8 cellular contexts compared by ENCODE assay signal in the genomic region with DNA sequence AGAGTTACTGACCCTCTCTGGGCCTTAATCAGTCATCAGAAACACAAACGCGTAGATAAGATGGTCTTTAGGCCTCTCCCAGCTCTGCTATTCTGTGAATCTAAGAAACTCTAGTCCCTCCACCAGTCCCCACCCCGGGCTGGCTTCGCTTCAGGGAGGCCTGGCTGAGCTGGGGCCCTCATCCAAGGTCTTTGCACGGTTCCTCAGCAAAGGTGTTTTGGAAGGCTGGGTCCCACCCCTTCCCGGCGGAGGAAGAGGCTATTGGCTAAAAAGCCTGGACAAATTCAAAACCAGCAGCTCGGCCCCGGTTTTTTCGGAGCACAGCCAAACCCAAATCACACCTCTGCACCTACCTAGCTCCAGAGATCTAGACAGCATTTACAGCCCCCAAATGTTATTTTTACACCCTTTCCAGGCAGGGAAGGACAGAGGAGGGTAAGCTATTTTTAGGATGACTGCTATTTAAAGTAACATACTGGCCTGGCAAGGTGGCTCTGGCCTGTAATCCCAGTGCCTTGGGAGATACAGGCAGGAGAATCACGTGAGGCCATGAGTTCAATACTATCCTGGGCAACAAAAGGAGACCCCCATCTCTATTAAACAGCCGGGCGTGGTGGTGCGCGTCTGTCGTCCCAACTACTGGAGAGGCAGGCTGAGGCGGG.
DNase-seq lines count a peak whose midpoint lies in the region; ATAC-seq and TF ChIP-seq lines count a peak whose summit lies in the region.

No MANE protein-coding gene starts in this region.

- no peak for TF ChIP-seq CTCF in WI38 (IDR thresholded peaks at IDR 0.05; ENCODE audit: low read depth, low read length)

- peak; percentile 12 for ATAC-seq in GM18909 (IDR thresholded peaks at IDR 0.05; ENCODE audit: poor library complexity, unreplicated experiment)
- ATAC-seq in HG03521 (IDR thresholded peaks at IDR 0.05; ENCODE audit: unreplicated experiment): no peak

- DNase-seq in glomerular visceral epithelial cell (ENCODE audit: extremely low spot score): peak; percentile 2
- DNase-seq in pons (ENCODE audit: low spot score): peak; percentile 42
- DNase-seq in effector CD8-positive, alpha-beta T cell (lab: John Stamatoyannopoulos, UW): no peak
- no peak for DNase-seq in GDM1 (lab: John Stamatoyannopoulos, UW)
- DNase-seq in NCI-H524 treated with DMSO at 0.1 percent for 48 hours (lab: John Stamatoyannopoulos, UW): no peak

- peak overlapping the region; percentile 63 for H3K4me3 ChIP-seq in WI38 (ENCODE audit: low read depth, low read length)

Comparison
In these comparisons a context has a peak if more than half of its experiments do, and no peak if none do; other contexts are left out.
1. DNase-seq: peak in glomerular visceral epithelial cell (single experiment) and pons (single experiment); none in effector CD8-positive, alpha-beta T cell (single experiment), GDM1 (single experiment) and NCI-H524 treated with DMSO at 0.1 percent for 48 hours (single experiment).